8 cellular contexts compared by ENCODE assay signal in the genomic region with DNA sequence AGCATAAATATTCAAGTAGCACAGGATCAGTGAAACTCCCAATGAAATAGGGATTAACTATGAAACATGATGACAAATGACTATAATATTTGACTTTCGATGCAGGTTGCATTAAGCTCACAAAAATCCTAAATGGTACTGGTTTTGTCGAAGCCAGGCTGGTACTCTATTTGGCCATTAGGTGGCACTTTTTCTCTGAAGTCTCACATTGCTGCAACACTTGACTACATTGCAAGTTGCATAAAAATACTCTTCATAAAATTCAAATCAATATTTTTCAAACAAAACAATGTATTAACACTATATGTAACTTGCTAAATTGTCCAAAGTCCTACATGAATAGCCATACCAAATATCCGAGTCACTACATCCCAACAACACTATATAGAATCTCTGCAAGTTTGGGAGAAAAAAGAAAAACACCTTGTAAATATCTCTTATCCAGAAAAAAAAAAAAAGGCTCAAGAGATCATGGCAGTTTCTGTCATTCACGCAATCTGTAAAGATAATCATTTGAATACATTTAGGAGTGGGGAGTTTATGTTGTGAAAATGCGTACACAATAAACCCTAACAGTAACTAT. TPM values are rescaled to one million over a fixed set of nuclear protein-coding genes. Genes with fewer than 3 reads are reported as not detected.
DNase-seq lines count a peak whose midpoint lies in the region; ATAC-seq and TF ChIP-seq lines count a peak whose summit lies in the region.

No MANE protein-coding gene starts in this region.

- H3K9me3 ChIP-seq in Caco-2 (no peaks in the 10 kb centered on the region), heart left ventricle (no peaks in the 10 kb centered on the region)

- no peak overlapping the region for H3K27ac Mint-ChIP-seq in Caco-2 (ENCODE audit: unreplicated experiment)
- H3K27ac Mint-ChIP-seq in activated CD8-positive, alpha-beta T cell treated with anti-CD3 and anti-CD28 coated beads for 36 hours, result no peak overlapping the region

- no peaks in the 10 kb centered on the region for H3K36me3 ChIP-seq in Caco-2 (ENCODE audit: control insufficient read depth, insufficient read depth, low read length)
- H3K36me3 ChIP-seq in heart left ventricle, result peaks cover 0 to 100% (median 67%) of the 10 kb centered on the region in 9 donors

- peaks cover 12% of the 10 kb centered on the region for H3K4me1 Mint-ChIP-seq in Caco-2 (ENCODE audit: low read depth, unreplicated experiment)
- peaks cover 36% of the 10 kb centered on the region for H3K4me1 Mint-ChIP-seq in activated CD8-positive, alpha-beta T cell treated with anti-CD3 and anti-CD28 coated beads for 36 hours (ENCODE audit: low read depth)

- WGBS in heart left ventricle, 4 donors, result 55 to 67% (median 66%) methylated on average over 5 of the region's 5 CpGs

- BruUV-seq in Caco-2 (replicated peaks; lab: Mats Ljungman, UMichigan), result no TSS peak

- H3K27me3 ChIP-seq in Caco-2 (replicated peaks; ENCODE audit: control insufficient read depth, insufficient read depth, low read length) (no peaks in the 10 kb centered on the region), heart left ventricle (no peaks in the 10 kb centered on the region)

- CTCF ChIA-PET in Caco-2 (lab: Charles Lee), result interaction anchor here (1.0 to 1.6 kb wide), 3 partner anchors 238 to 259 kb away, joined by 3 to 10 read pairs (median 4); no protein-coding TSS in a partner anchor
- CTCF ChIA-PET in activated CD8-positive, alpha-beta T cell treated with anti-CD3 and anti-CD28 coated beads for 36 hours (lab: Charles Lee), result interaction anchor here (0.6 to 4.4 kb wide), 22 partner anchors 8 to 1507 kb away, joined by 3 to 40 read pairs (median 5); a partner anchor contains a TSS

- peak in 1 of 2 experiments; percentile 23 for DNase-seq in Caco-2
- peak; percentile 28 to 78 (median 51) for DNase-seq in NCI-H1417 (lab: John Stamatoyannopoulos, UW)
- DNase-seq in activated CD8-positive, alpha-beta T cell treated with anti-CD3 and anti-CD28 coated beads for 36 hours, result peak; percentile 30
- DNase-seq in heart left ventricle, result peak in 1 of 5 donors; percentile 10
- DNase-seq in retinal pigment epithelial cell (ENCODE audit: low read depth), result no peak

- TF ChIP-seq CTCF in Caco-2 (IDR thresholded peaks at IDR 0.05; ENCODE audit: insufficient read depth in 1 of 2, low read depth in 1 of 2, low read length in 1 of 2, severe bottlenecking in 1 of 2, unreplicated experiment in 1 of 2) (peak; percentile 31 to 40), heart left ventricle (IDR thresholded peaks at IDR 0.05) (peak; percentile 60 to 87 (median 78)), retinal pigment epithelial cell (conservative IDR thresholded peaks at IDR 0.05; ENCODE audit: low read depth, low read length) (peak; percentile 86)
- TF ChIP-seq CTCF in activated CD8-positive, alpha-beta T cell treated with anti-CD3 and anti-CD28 coated beads for 36 hours (IDR thresholded peaks at IDR 0.05), result peak; percentile 65

- peaks cover 17% of the 10 kb centered on the region; the same call in 1 of the 2 replicates for H3K4me1 ChIP-seq in Caco-2
- peaks cover 0 to 10% (median 0%) of the 10 kb centered on the region in 12 donors for H3K4me1 ChIP-seq in heart left ventricle

- H3K4me3 Mint-ChIP-seq in Caco-2 (ENCODE audit: unreplicated experiment), result no peak overlapping the region
- no peak overlapping the region for H3K4me3 Mint-ChIP-seq in activated CD8-positive, alpha-beta T cell treated with anti-CD3 and anti-CD28 coated beads for 36 hours

- H3K4me3 ChIP-seq in Caco-2 (ENCODE audit: low read depth, low read length) (no peak overlapping the region), heart left ventricle (no peak overlapping the region), retinal pigment epithelial cell (ENCODE audit: low read length) (no peak overlapping the region)

- intact Hi-C loops in Caco-2 (cut with micrococcal nuclease; ENCODE audit: unreplicated experiment) (loop anchor here (1.0 to 2.0 kb wide), 5 partner anchors 15 to 254 kb away; no protein-coding TSS in a partner anchor), heart left ventricle (cut with DNase I) (loop anchor here (1.0 to 5.0 kb wide), 7 partner anchors 96 to 256 kb away; no protein-coding TSS in a partner anchor)
- intact Hi-C loops in activated CD8-positive, alpha-beta T cell treated with anti-CD3 and anti-CD28 coated beads for 36 hours (cut with micrococcal nuclease), result loop anchor here (5.0 to 10.0 kb wide), 2 partner anchors 99 to 236 kb away; no protein-coding TSS in a partner anchor

- H3K9me3 Mint-ChIP-seq in Caco-2 (ENCODE audit: unreplicated experiment), result no peaks in the 10 kb centered on the region
- no peaks in the 10 kb centered on the region for H3K9me3 Mint-ChIP-seq in activated CD8-positive, alpha-beta T cell treated with anti-CD3 and anti-CD28 coated beads for 36 hours

- peaks cover 17% of the 10 kb centered on the region for H3K36me3 Mint-ChIP-seq in Caco-2 (ENCODE audit: insufficient read depth, unreplicated experiment)
- H3K36me3 Mint-ChIP-seq in activated CD8-positive, alpha-beta T cell treated with anti-CD3 and anti-CD28 coated beads for 36 hours (ENCODE audit: low read depth), result peaks cover 45% of the 10 kb centered on the region

- ATAC-seq in GM21390 (IDR thresholded peaks at IDR 0.05; ENCODE audit: unreplicated experiment) (peak; percentile 27), heart left ventricle (peak in 3 of 4 donors; percentile 57 to 82 (median 71)), HG02759 (IDR thresholded peaks at IDR 0.05; ENCODE audit: unreplicated experiment) (no peak), HG02852 (IDR thresholded peaks at IDR 0.05; ENCODE audit: unreplicated experiment) (no peak)
- peak; percentile 48 for ATAC-seq in activated CD8-positive, alpha-beta T cell treated with anti-CD3 and anti-CD28 coated beads for 36 hours

- H3K27me3 Mint-ChIP-seq in Caco-2 (ENCODE audit: insufficient read depth, unreplicated experiment), result no peaks in the 10 kb centered on the region
- H3K27me3 Mint-ChIP-seq in activated CD8-positive, alpha-beta T cell treated with anti-CD3 and anti-CD28 coated beads for 36 hours, result no peaks in the 10 kb centered on the region

- peak overlapping the region in 5 of 12 donors; percentile 24 to 48 (median 36) for H3K27ac ChIP-seq in heart left ventricle

- POLR2A ChIA-PET in Caco-2 (lab: Charles Lee), result no interaction called here
- POLR2A ChIA-PET in activated CD8-positive, alpha-beta T cell treated with anti-CD3 and anti-CD28 coated beads for 36 hours (lab: Charles Lee), result no interaction called here

- no peak for TF ChIP-seq POLR2A in heart left ventricle (IDR thresholded peaks at IDR 0.05)

RNA-seq across cellular contexts. Expression of a gene that starts 9.5 kb away (rescaled TPM):
- total RNA-seq in Caco-2 (2022), result 12.1 and 14.6 TPM in 2 replicates
- total RNA-seq in activated CD8-positive, alpha-beta T cell treated with anti-CD3 and anti-CD28 coated beads for 36 hours, result 10 to 100 TPM; 27.0 to 27.2 TPM
- total RNA-seq in heart left ventricle, result 10 to 100 TPM in 3 of 9 donors, 1 to 10 TPM in 6; 6.6 to 14.3 (median 8.8) TPM
- polyA plus RNA-seq in heart left ventricle, result 1 to 10 TPM; 5.8 TPM

Comparison
In these comparisons a context has a peak if more than half of its experiments do, and no peak if none do; other contexts are left out.
1. CTCF ChIP-seq: peak in every context shown above with its lines; median percentile 86 in retinal pigment epithelial cell; 78 in heart left ventricle; 65 in activated CD8-positive, alpha-beta T cell treated with anti-CD3 and anti-CD28 coated beads for 36 hours; 36 in Caco-2.
2. ATAC-seq: peak in GM21390 (single experiment), activated CD8-positive, alpha-beta T cell treated with anti-CD3 and anti-CD28 coated beads for 36 hours (single experiment) and heart left ventricle (3 of 4); none in HG02759 (single experiment) and HG02852 (single experiment).